In the genomic region with DNA sequence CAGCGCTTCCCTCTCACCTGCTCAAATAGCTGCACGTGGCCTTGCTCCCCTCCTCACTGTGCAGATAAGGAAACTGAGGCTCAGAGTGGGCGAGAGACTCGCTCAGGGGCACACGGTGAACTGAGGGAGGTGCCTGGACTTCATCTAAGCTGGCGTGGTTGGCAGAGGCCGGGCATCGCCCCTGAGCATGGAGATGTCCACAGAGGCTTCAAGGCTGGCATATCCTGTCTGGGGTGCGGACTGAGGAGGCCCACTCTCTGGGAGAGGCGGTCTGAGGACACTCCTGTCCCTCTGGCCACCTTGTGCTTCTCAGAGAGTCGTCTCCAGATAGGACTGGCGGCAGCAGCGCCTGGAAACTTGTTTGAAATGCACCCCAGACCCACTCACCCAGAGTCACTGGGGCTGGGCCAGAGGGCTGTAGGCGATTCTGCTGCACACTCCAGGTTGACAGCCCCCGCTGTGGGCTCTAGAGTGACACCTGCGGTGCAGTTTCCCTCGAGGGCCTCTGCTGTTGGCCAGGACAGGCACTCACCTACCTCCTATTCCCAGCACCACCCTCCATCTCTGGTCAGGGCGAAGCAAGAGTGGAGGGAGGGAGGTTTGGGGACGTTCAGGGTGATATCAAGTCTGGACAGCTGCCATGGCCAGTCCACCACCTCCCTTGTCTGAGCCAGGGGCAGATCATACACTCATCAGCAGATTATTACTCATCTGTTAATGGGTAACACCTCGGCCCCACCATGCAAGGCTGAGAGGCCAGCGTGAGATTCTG, we compare ENCODE assay signal across 15 cellular contexts. TPM values are rescaled to one million over a fixed set of nuclear protein-coding genes. Genes with fewer than 3 reads are reported as not detected.
DNase-seq lines count a peak whose midpoint lies in the region; ATAC-seq and TF ChIP-seq lines count a peak whose summit lies in the region.
"Had no signal": no experiment of that assay in that cellular context is flagged by ENCODE, and none has a peak within 500 bp of the region (broad histone marks: within the 10 kb centered on the region; RNA-seq: fewer than 3 reads in every experiment).

No MANE protein-coding gene starts in this region.

- H3K27me3 Mint-ChIP-seq in dendritic cell treated with granulocyte-macrophage colony-stimulating factor and Interleukin-4, amounts not matched to agents 40 ng/mL and 50 ng/mL, for 4 days: peaks cover 32% of the 10 kb centered on the region
- peaks cover 13% of the 10 kb centered on the region for H3K27me3 Mint-ChIP-seq in activated T-cell treated with anti-CD3 and anti-CD28 coated beads, Interleukin-2, amount 50 U/mL, for 4 hours (ENCODE audit: low read depth)
- peaks cover 0 to 4% of the 10 kb centered on the region in 2 donors for H3K27me3 Mint-ChIP-seq in CD4-positive, alpha-beta memory T cell

- intact Hi-C loops in dendritic cell treated with granulocyte-macrophage colony-stimulating factor and Interleukin-4, amounts not matched to agents 40 ng/mL and 50 ng/mL, for 4 days (cut with micrococcal nuclease): no loop called here
- intact Hi-C loops in CD4-positive, alpha-beta memory T cell (cut with micrococcal nuclease): no loop called here

- H3K4me1 ChIP-seq in HEK293 (ENCODE audit: control insufficient read depth, insufficient read depth, low read length): peaks cover 4% of the 10 kb centered on the region; the same call in 1 of the 2 replicates
- peaks cover 9% of the 10 kb centered on the region for H3K4me1 ChIP-seq in CD4-positive, alpha-beta memory T cell (ENCODE audit: insufficient read depth, low read length)

- H3K27ac ChIP-seq in HEK293 (ENCODE audit: extremely low read depth, low read depth, low read length): no peak overlapping the region
- H3K27ac ChIP-seq in CD4-positive, alpha-beta memory T cell (ENCODE audit: low read depth, low read length): no peak overlapping the region
- H3K27ac ChIP-seq: BLaER1, uterus had no signal

- TF ChIP-seq CTCF in HEK293 (tag by site-specific recombination; IDR thresholded peaks at IDR 0.05): no peak

- H3K4me3 Mint-ChIP-seq in dendritic cell treated with granulocyte-macrophage colony-stimulating factor and Interleukin-4, amounts not matched to agents 40 ng/mL and 50 ng/mL, for 4 days: no peak overlapping the region
- H3K4me3 Mint-ChIP-seq in activated T-cell treated with anti-CD3 and anti-CD28 coated beads, Interleukin-2, amount 50 U/mL, for 4 hours: no peak overlapping the region
- H3K4me3 Mint-ChIP-seq in CD4-positive, alpha-beta memory T cell: no peak overlapping the region
- H3K4me3 Mint-ChIP-seq: activated T-cell treated with anti-CD3 and anti-CD28 coated beads, Interleukin-2, amount 50 U/mL, for 24 hours had no signal

- DNase-seq in Caki2 (ENCODE audit: low read depth): peak; percentile 98
- peak; percentile 89 for DNase-seq in mucosa of gallbladder (ENCODE audit: low spot score)
- no peak for DNase-seq in activated T-cell treated with anti-CD3 and anti-CD28 coated beads, Interleukin-2, amount 50 U/mL, for 4 hours
- DNase-seq in SK-N-DZ (ENCODE audit: low spot score): no peak
- DNase-seq in CD4-positive, alpha-beta memory T cell: no peak
- DNase-seq in activated CD8-positive, alpha-beta memory T cell treated with anti-CD3 and anti-CD28 coated beads for 24 hours: no peak
- DNase-seq: activated T-cell treated with anti-CD3 and anti-CD28 coated beads, Interleukin-2, amount 50 U/mL, for 24 hours; amniotic stem cell; MV-4-11; stimulated activated CD4-positive, alpha-beta T cell treated with anti-CD3 and anti-CD28 coated beads, Interleukin-2, amount 100 ng/mL, for 48 hours; uterus had no signal

- H3K27ac Mint-ChIP-seq in dendritic cell treated with granulocyte-macrophage colony-stimulating factor and Interleukin-4, amounts not matched to agents 40 ng/mL and 50 ng/mL, for 4 days: peak overlapping the region; percentile 79
- H3K27ac Mint-ChIP-seq in CD4-positive, alpha-beta memory T cell: no peak overlapping the region
- H3K27ac Mint-ChIP-seq: activated T-cell treated with anti-CD3 and anti-CD28 coated beads, Interleukin-2, amount 50 U/mL, for 24 hours had no signal

- no peak overlapping the region for H3K4me3 ChIP-seq in HEK293 (ENCODE audit: low read depth, low read length)
- H3K4me3 ChIP-seq in CD4-positive, alpha-beta memory T cell (ENCODE audit: low read length in 2 of 2): no peak overlapping the region
- H3K4me3 ChIP-seq: BLaER1, uterus had no signal

- no peaks in the 10 kb centered on the region for H3K36me3 Mint-ChIP-seq in dendritic cell treated with granulocyte-macrophage colony-stimulating factor and Interleukin-4, amounts not matched to agents 40 ng/mL and 50 ng/mL, for 4 days (ENCODE audit: low read depth)
- H3K36me3 Mint-ChIP-seq in activated T-cell treated with anti-CD3 and anti-CD28 coated beads, Interleukin-2, amount 50 U/mL, for 4 hours (ENCODE audit: insufficient read depth): no peaks in the 10 kb centered on the region
- H3K36me3 Mint-ChIP-seq in CD4-positive, alpha-beta memory T cell: no peaks in the 10 kb centered on the region

- no peak for ATAC-seq in activated T-cell treated with anti-CD3 and anti-CD28 coated beads, Interleukin-2, amount 50 U/mL, for 4 hours

- CTCF ChIA-PET in HEK293 (lab: Yijun Ruan, JAX): interaction anchor here (0.7 kb wide), 1 partner anchor 90 kb away, joined by 4 read pairs; no protein-coding TSS in a partner anchor
- CTCF ChIA-PET in CD4-positive, alpha-beta memory T cell (lab: Charles Lee; ENCODE audit: partially characterized antibody): no interaction called here

- in situ Hi-C loops in Caki2 (cut with HindIII; ENCODE audit: low pct_unique_long_range_greater_than_20kb, low sequenced_read_pairs): no loop called here

- H3K36me3 ChIP-seq in HEK293 (ENCODE audit: control insufficient read depth in 2 of 2, insufficient read depth in 1 of 2, low read length in 2 of 2): no peaks in the 10 kb centered on the region
- no peaks in the 10 kb centered on the region for H3K36me3 ChIP-seq in CD4-positive, alpha-beta memory T cell (ENCODE audit: insufficient read depth, low read length)
- H3K36me3 ChIP-seq: BLaER1, uterus had no signal

- no peaks in the 10 kb centered on the region for H3K9me3 Mint-ChIP-seq in dendritic cell treated with granulocyte-macrophage colony-stimulating factor and Interleukin-4, amounts not matched to agents 40 ng/mL and 50 ng/mL, for 4 days
- H3K9me3 Mint-ChIP-seq in activated T-cell treated with anti-CD3 and anti-CD28 coated beads, Interleukin-2, amount 50 U/mL, for 4 hours: no peaks in the 10 kb centered on the region
- no peaks in the 10 kb centered on the region for H3K9me3 Mint-ChIP-seq in CD4-positive, alpha-beta memory T cell
- H3K9me3 Mint-ChIP-seq: activated T-cell treated with anti-CD3 and anti-CD28 coated beads, Interleukin-2, amount 50 U/mL, for 24 hours had no signal

- H3K9me3 ChIP-seq in HEK293 (ENCODE audit: control insufficient read depth, insufficient read depth, low read depth, low read length): no peaks in the 10 kb centered on the region
- no peaks in the 10 kb centered on the region for H3K9me3 ChIP-seq in CD4-positive, alpha-beta memory T cell (ENCODE audit: control insufficient read depth in 1 of 2, low read length in 2 of 2)
- H3K9me3 ChIP-seq: BLaER1, uterus had no signal

- peaks cover 69% of the 10 kb centered on the region for H3K4me1 Mint-ChIP-seq in dendritic cell treated with granulocyte-macrophage colony-stimulating factor and Interleukin-4, amounts not matched to agents 40 ng/mL and 50 ng/mL, for 4 days (ENCODE audit: low read depth)
- H3K4me1 Mint-ChIP-seq in activated T-cell treated with anti-CD3 and anti-CD28 coated beads, Interleukin-2, amount 50 U/mL, for 4 hours (ENCODE audit: low read depth): no peaks in the 10 kb centered on the region
- peaks cover 0 to 5% (median 0%) of the 10 kb centered on the region in 4 donors for H3K4me1 Mint-ChIP-seq in CD4-positive, alpha-beta memory T cell

- POLR2A ChIA-PET in HEK293 (lab: Yijun Ruan, JAX): no interaction called here
- POLR2A ChIA-PET in CD4-positive, alpha-beta memory T cell (lab: Charles Lee; ENCODE audit: partially characterized antibody): no interaction called here

- H3K27me3 ChIP-seq in CD4-positive, alpha-beta memory T cell (ENCODE audit: insufficient read depth, low read length): no peaks in the 10 kb centered on the region
- H3K27me3 ChIP-seq: BLaER1, uterus had no signal

TF ChIP-seq in HEK293, 187 proteins besides CTCF, POLR2A, EP300 and RAD21 (continues in another document):
- no peak for TF ChIP-seq ZBTB17 (tag by site-specific recombination; IDR thresholded peaks at IDR 0.05)
- TF ChIP-seq WT1 (tag by site-specific recombination; IDR thresholded peaks at IDR 0.05): no peak
- TF ChIP-seq ZNF184 (tag by site-specific recombination; IDR thresholded peaks at IDR 0.05): no peak

RNA-seq across cellular contexts. Expression of gene LBHD2, which starts 11.2 kb away (rescaled TPM):
- total RNA-seq in Caki2 (2014; rRNA removed; shearing (Covaris generic); ENCODE audit: low replicate concordance): 7.5 TPM in 1 of 2 replicates, not detected in the other
- total RNA-seq in mucosa of gallbladder: 0.60 TPM
- not detected for total RNA-seq in activated T-cell treated with anti-CD3 and anti-CD28 coated beads, Interleukin-2, amount 50 U/mL, for 4 hours
- polyA plus RNA-seq in SK-N-DZ (2014; cell fraction: cytosol; rRNA removed): not detected in 2 replicates
- not detected in 2 replicates for polyA plus RNA-seq in SK-N-DZ (2014; cell fraction: nucleus; rRNA removed)
- not detected for total RNA-seq in CD4-positive, alpha-beta memory T cell
- polyA plus RNA-seq in CD4-positive, alpha-beta memory T cell: not detected
- total RNA-seq: pulmonary artery endothelial cell, uterus had no signal

RNA-seq across cellular contexts. Expression of gene CDC42BPB, which starts 15.4 kb away (rescaled TPM):
- total RNA-seq in Caki2 (2014; rRNA removed; shearing (Covaris generic); ENCODE audit: low replicate concordance): 7.5 and 12.9 TPM in 2 replicates
- 165 TPM for total RNA-seq in mucosa of gallbladder
- 1 to 10 TPM; 2.8 to 6.6 (median 5.1) TPM for total RNA-seq in activated T-cell treated with anti-CD3 and anti-CD28 coated beads, Interleukin-2, amount 50 U/mL, for 4 hours
- polyA plus RNA-seq in SK-N-DZ (2014; cell fraction: cytosol; rRNA removed): 21.7 and 24.8 TPM in 2 replicates
- polyA plus RNA-seq in SK-N-DZ (2014; cell fraction: nucleus; rRNA removed): 31.2 and 51.5 TPM in 2 replicates
- total RNA-seq in CD4-positive, alpha-beta memory T cell: 1 to 10 TPM; 7.5 to 8.4 TPM
- under 1 TPM; 0.02 to 0.80 TPM for polyA plus RNA-seq in CD4-positive, alpha-beta memory T cell

RNA-seq across cellular contexts. Expression of gene EXOC3L4, which starts 21.7 kb away (rescaled TPM):
- 0.98 TPM in 1 of 2 replicates, not detected in the other for total RNA-seq in Caki2 (2014; rRNA removed; shearing (Covaris generic); ENCODE audit: low replicate concordance)
- 22.9 TPM for total RNA-seq in mucosa of gallbladder
- total RNA-seq in activated T-cell treated with anti-CD3 and anti-CD28 coated beads, Interleukin-2, amount 50 U/mL, for 4 hours: not detected
- not detected in 2 replicates for polyA plus RNA-seq in SK-N-DZ (2014; cell fraction: cytosol; rRNA removed)
- not detected in 2 replicates for polyA plus RNA-seq in SK-N-DZ (2014; cell fraction: nucleus; rRNA removed)
- not detected for total RNA-seq in CD4-positive, alpha-beta memory T cell
- polyA plus RNA-seq in CD4-positive, alpha-beta memory T cell: not detected
- total RNA-seq: pulmonary artery endothelial cell had no signal

RNA-seq across cellular contexts. Expression of gene TNFAIP2, which starts 50.5 kb away (rescaled TPM):
- 124 and 157 TPM in 2 replicates for total RNA-seq in Caki2 (2014; rRNA removed; shearing (Covaris generic); ENCODE audit: low replicate concordance)
- total RNA-seq in mucosa of gallbladder: 133 TPM
- 10 to 100 TPM in 1 of 3 donors, 1 to 10 TPM in 2; 1.4 to 10.4 (median 6.4) TPM for total RNA-seq in activated T-cell treated with anti-CD3 and anti-CD28 coated beads, Interleukin-2, amount 50 U/mL, for 4 hours
- 0.54 and 0.62 TPM in 2 replicates for polyA plus RNA-seq in SK-N-DZ (2014; cell fraction: cytosol; rRNA removed)
- 1.8 and 1.9 TPM in 2 replicates for polyA plus RNA-seq in SK-N-DZ (2014; cell fraction: nucleus; rRNA removed)
- total RNA-seq in CD4-positive, alpha-beta memory T cell: 1 to 10 TPM; 5.1 to 5.8 TPM
- not detected for polyA plus RNA-seq in CD4-positive, alpha-beta memory T cell

Comparison
In these comparisons a context has a peak if more than half of its experiments do, and no peak if none do; other contexts are left out.
1. DNase-seq: peak in Caki2 (single experiment) and mucosa of gallbladder (single experiment); none in activated T-cell treated with anti-CD3 and anti-CD28 coated beads, Interleukin-2, amount 50 U/mL, for 4 hours (single experiment), SK-N-DZ (single experiment), CD4-positive, alpha-beta memory T cell (0 of 5) and activated CD8-positive, alpha-beta memory T cell treated with anti-CD3 and anti-CD28 coated beads for 24 hours (single experiment).
2. RNA of gene CDC42BPB, which starts 15.4 kb away (total RNA-seq): 165 TPM in mucosa of gallbladder (single experiment); 7.5 to 12.9 TPM in Caki2, 7.5 to 8.4 TPM in CD4-positive, alpha-beta memory T cell and 2.8 to 6.6 TPM in activated T-cell treated with anti-CD3 and anti-CD28 coated beads, Interleukin-2, amount 50 U/mL, for 4 hours; every median in the first group is over 10 times any median in the second.
3. RNA of gene EXOC3L4, which starts 21.7 kb away (total RNA-seq): 22.9 TPM in mucosa of gallbladder (single experiment); 0.98 TPM in Caki2, not detected in activated T-cell treated with anti-CD3 and anti-CD28 coated beads, Interleukin-2, amount 50 U/mL, for 4 hours and not detected in CD4-positive, alpha-beta memory T cell; every median in the first group is over 10 times any median in the second.